ENCODE assay signal across 12 cellular contexts in genomic region chr11:130413383-130414106, GRCh38. TPM values are rescaled to one million over a fixed set of nuclear protein-coding genes. Genes with fewer than 3 reads are reported as not detected.
A peak's percentile ranks its signal among the peaks of the same experiment; 100 is the strongest.
DNase-seq lines count a peak whose midpoint lies in the region; ATAC-seq, FAIRE-seq and TF ChIP-seq lines count a peak whose summit lies in the region.
"Had no signal": no experiment of that assay in that cellular context is flagged by ENCODE, and none has a peak within 500 bp of the region (broad histone marks: within the 10 kb centered on the region; RNA-seq: fewer than 3 reads in every experiment).

No MANE protein-coding gene starts in this region.

- FAIRE-seq in HTR-8/SVneo (lab: Jason Lieb, UNC): no peak

- H3F3A ChIP-seq in neural progenitor cell (ENCODE audit: low read depth): no peaks in the 10 kb centered on the region

- H3K9me3 ChIP-seq in neural progenitor cell (ENCODE audit: low read depth): no peaks in the 10 kb centered on the region

- no peaks in the 10 kb centered on the region for H3K36me3 Mint-ChIP-seq in neural progenitor cell
- H3K36me3 Mint-ChIP-seq: stimulated activated memory B cell treated with anti-CD40 and anti-IgM and Interleukin-4, amounts not matched to agents 10 μg/mL and 1 μg/mL and 100 μg/mL, for 72 hours had no signal

- peaks cover 17% of the 10 kb centered on the region for H3K4me1 Mint-ChIP-seq in neural progenitor cell

- peaks cover 9% of the 10 kb centered on the region for H3K27me3 Mint-ChIP-seq in neural progenitor cell (ENCODE audit: insufficient read depth, low read depth)

- no peak for ATAC-seq in HG03521 (IDR thresholded peaks at IDR 0.05; ENCODE audit: unreplicated experiment)
- ATAC-seq in GM21367 (IDR thresholded peaks at IDR 0.05; ENCODE audit: unreplicated experiment): no peak
- ATAC-seq: stimulated activated memory B cell treated with anti-CD40 and anti-IgM and Interleukin-4, amounts not matched to agents 10 μg/mL and 1 μg/mL and 100 μg/mL, for 72 hours had no signal

- no peak overlapping the region for H3K4me2 ChIP-seq in neural progenitor cell

- H3K4me3 Mint-ChIP-seq in neural progenitor cell: no peak overlapping the region
- H3K4me3 Mint-ChIP-seq: stimulated activated memory B cell treated with anti-CD40 and anti-IgM and Interleukin-4, amounts not matched to agents 10 μg/mL and 1 μg/mL and 100 μg/mL, for 72 hours had no signal

- H4K20me1 ChIP-seq in neural progenitor cell (ENCODE audit: low read depth): no peaks in the 10 kb centered on the region

- H3K4me3 ChIP-seq in cardiac fibroblast (replicated peaks in 1 of 2; ENCODE audit: low read depth in 2 of 2, low read length in 2 of 2) (no peak overlapping the region), neural progenitor cell (no peak overlapping the region)

- H3K27me3 ChIP-seq in neural progenitor cell: no peaks in the 10 kb centered on the region

- no peak for TF ChIP-seq CTCF in cardiac fibroblast (IDR thresholded peaks at IDR 0.05; ENCODE audit: low read depth, low read length)
- TF ChIP-seq CTCF in neural progenitor cell (IDR thresholded peaks at IDR 0.05): no peak

- no peaks in the 10 kb centered on the region for H3K79me2 ChIP-seq in neural progenitor cell (ENCODE audit: low read depth)

- H3K27ac ChIP-seq in neural progenitor cell: no peak overlapping the region

- H2AFZ ChIP-seq in neural progenitor cell (replicated peaks): no peak overlapping the region

- no peaks in the 10 kb centered on the region for H3K4me1 ChIP-seq in neural progenitor cell

- DNase-seq in Ammon's horn (ENCODE audit: low spot score): peak; percentile 30
- peak; percentile 33 for DNase-seq in HTR-8/SVneo (ENCODE audit: insufficient read length, low spot score)
- peak; percentile 68 to 91 for DNase-seq in cardiac fibroblast (ENCODE audit: low read depth in 2 of 2)
- DNase-seq in occipital lobe (lab: John Stamatoyannopoulos, UW): peak; percentile 53
- DNase-seq in NCI-H187 treated with DMSO at 0.1 percent for 48 hours (lab: John Stamatoyannopoulos, UW): no peak
- DNase-seq in neural progenitor cell (ENCODE audit: low spot score): no peak
- DNase-seq: islet precursor cell, NCI-H1694 had no signal

- H3K27ac Mint-ChIP-seq in neural progenitor cell: no peak overlapping the region
- H3K27ac Mint-ChIP-seq: stimulated activated memory B cell treated with anti-CD40 and anti-IgM and Interleukin-4, amounts not matched to agents 10 μg/mL and 1 μg/mL and 100 μg/mL, for 72 hours had no signal

- H3K36me3 ChIP-seq in neural progenitor cell: no peaks in the 10 kb centered on the region

- H3K9me3 Mint-ChIP-seq in neural progenitor cell: no peaks in the 10 kb centered on the region
- H3K9me3 Mint-ChIP-seq: stimulated activated memory B cell treated with anti-CD40 and anti-IgM and Interleukin-4, amounts not matched to agents 10 μg/mL and 1 μg/mL and 100 μg/mL, for 72 hours had no signal

- H3K9ac ChIP-seq in neural progenitor cell: no peak overlapping the region

RNA-seq across cellular contexts. Expression of gene ADAMTS8, which starts 14.9 kb away (rescaled TPM):
- total RNA-seq in occipital lobe (2.8 TPM), neural progenitor cell (ENCODE audit: low replicate concordance) (not detected in 2 replicates)

RNA-seq across cellular contexts. Expression of gene ADAMTS15, which starts 34.9 kb away (rescaled TPM):
- 4.7 TPM for total RNA-seq in occipital lobe
- 0.09 and 0.25 TPM in 2 replicates for total RNA-seq in neural progenitor cell (ENCODE audit: low replicate concordance)
- total RNA-seq: SK-MEL-5 had no signal

Comparison
In these comparisons a context has a peak if more than half of its experiments do, and no peak if none do; other contexts are left out.
1. DNase-seq: peak in Ammon's horn (single experiment), HTR-8/SVneo (single experiment), cardiac fibroblast (2 of 2) and occipital lobe (single experiment); none in NCI-H187 treated with DMSO at 0.1 percent for 48 hours (single experiment) and neural progenitor cell (single experiment).